In genomic region chr7:127392182-127392565, GRCh38 we compare ENCODE assay signal across 8 cellular contexts. TPM values are rescaled to one million over a fixed set of nuclear protein-coding genes. Genes with fewer than 3 reads are reported as not detected.
DNase-seq lines count a peak whose midpoint lies in the region; ATAC-seq and TF ChIP-seq lines count a peak whose summit lies in the region.

No MANE protein-coding gene starts in this region.

- dilution Hi-C loops in IMR-90 (cut with HindIII; ENCODE audit: low sequenced_read_pairs, unreplicated experiment), result no loop called here

- BruUV-seq in IMR-90 (replicated peaks; lab: Mats Ljungman, UMichigan), result no TSS peak

- POLR2A ChIA-PET in IMR-90 (lab: Charles Lee; ENCODE audit: unreplicated experiment), result no interaction called here

- peak overlapping the region; percentile 19; the same call in 1 of the 2 replicates for H3K4me2 ChIP-seq in IMR-90 (ENCODE audit: low read depth, low read length)

- in situ Hi-C loops in IMR-90 (cut with MboI; ENCODE audit: low sequenced_read_pairs), result no loop called here

- H3K27me3 Mint-ChIP-seq in central memory CD8-positive, alpha-beta T cell, result no peaks in the 10 kb centered on the region

- H4K20me1 ChIP-seq in IMR-90 (ENCODE audit: insufficient read depth, low read length), result peaks cover 4% of the 10 kb centered on the region; the same call in 1 of the 2 replicates

- peak overlapping the region; percentile 95 for H2AFZ ChIP-seq in IMR-90 (replicated peaks; ENCODE audit: low read length, poor library complexity)

- peaks cover 39% of the 10 kb centered on the region for H3K36me3 Mint-ChIP-seq in central memory CD8-positive, alpha-beta T cell (ENCODE audit: insufficient read depth)

- H3K36me3 ChIP-seq in IMR-90 (ENCODE audit: control insufficient read depth, insufficient read depth, low read length) (peaks cover 3% of the 10 kb centered on the region; the same call in 1 of the 2 replicates), WERI-Rb-1 (peaks cover 40% of the 10 kb centered on the region)

- H2BK15ac ChIP-seq in IMR-90 (ENCODE audit: low read depth, low read length), result no peak overlapping the region

- H3K9me1 ChIP-seq in IMR-90 (ENCODE audit: insufficient read depth, low read length), result 0 out of 2 replicates have a peak, but pooled peaks cover 3% of the 10 kb centered on the region

- no peak overlapping the region for H2BK20ac ChIP-seq in IMR-90 (ENCODE audit: low read depth, low read length)

- TF ChIP-seq CTCF in IMR-90 (conservative IDR thresholded peaks at IDR 0.05; ENCODE audit: low read depth, low read length) (no peak), WERI-Rb-1 (IDR thresholded peaks at IDR 0.05; ENCODE audit: low read depth, low read length) (no peak)

- H2BK120ac ChIP-seq in IMR-90 (ENCODE audit: low read depth, low read length), result no peak overlapping the region

- peak overlapping the region; percentile 85 for H3K14ac ChIP-seq in IMR-90 (replicated peaks; ENCODE audit: low read depth, low read length)

- WGBS in IMR-90 (ENCODE audit: extremely low coverage in 2 of 2, insufficient read length in 1 of 2), 2 experiments, result 1% methylated on average over 32 of the region's 48 CpGs; no CpG with 5 or more reads in 1 of the 2 experiments

- H3K18ac ChIP-seq in IMR-90 (ENCODE audit: low read depth, low read length), result no peak overlapping the region

- peak overlapping the region; percentile 81 for H3K9ac ChIP-seq in IMR-90 (ENCODE audit: low read depth, low read length)

- 0 out of 2 replicates have a peak overlapping the region, but pooled peaks have one; percentile 39 for H4K91ac ChIP-seq in IMR-90 (ENCODE audit: insufficient read depth, low read depth, low read length)

- H2AK9ac ChIP-seq in IMR-90 (replicated peaks; ENCODE audit: low read depth, low read length, poor library complexity), result peak overlapping the region; percentile 80

- H3K4me3 Mint-ChIP-seq in central memory CD8-positive, alpha-beta T cell, result peak overlapping the region; percentile 98

- peak overlapping the region; percentile 89 for H3K4me3 ChIP-seq in IMR-90 (ENCODE audit: insufficient read depth, low read depth, low read length)
- peak overlapping the region; percentile 81 for H3K4me3 ChIP-seq in WERI-Rb-1 (ENCODE audit: low read depth, low read length)

- no peak overlapping the region for H2AK5ac ChIP-seq in IMR-90 (ENCODE audit: low read depth, low read length)

- H4K5ac ChIP-seq in IMR-90 (ENCODE audit: low read depth, low read length), result no peak overlapping the region

- H3K79me1 ChIP-seq in IMR-90 (ENCODE audit: low read depth in 1 of 2, low read length in 2 of 2), result peaks cover 12 to 21% of the 10 kb centered on the region in 2 experiments

- H3K9me3 Mint-ChIP-seq in central memory CD8-positive, alpha-beta T cell, result no peaks in the 10 kb centered on the region

- 0 out of 2 replicates have a peak, but pooled peaks cover 2% of the 10 kb centered on the region for H3K4me1 ChIP-seq in IMR-90 (ENCODE audit: control insufficient read depth, insufficient read depth, low read length)

- CTCF ChIA-PET in IMR-90 (lab: Yijun Ruan, JAX), result interaction anchor here (0.7 kb wide), 1 partner anchor 51 kb away, joined by 3 read pairs; no protein-coding TSS in a partner anchor

- peak overlapping the region in 1 of 2 experiments; percentile 80; a peak in 1 of 4 replicates for H4K8ac ChIP-seq in IMR-90 (ENCODE audit: low read depth in 2 of 2, low read length in 2 of 2)

- H3K27ac ChIP-seq in IMR-90 (ENCODE audit: insufficient read depth, low read length) (peak overlapping the region; percentile 76), WERI-Rb-1 (peak overlapping the region; percentile 86), layer of hippocampus (ENCODE audit: low read depth, low read length) (peak overlapping the region; percentile 92)

- no peak for TF ChIP-seq RAD21 in IMR-90 (IDR thresholded peaks at IDR 0.05; ENCODE audit: low read length)

- H3K27ac Mint-ChIP-seq in central memory CD8-positive, alpha-beta T cell (ENCODE audit: low read depth), result peak overlapping the region; percentile 97

- peak; percentile 30 for ATAC-seq in GM19467 (IDR thresholded peaks at IDR 0.05; ENCODE audit: unreplicated experiment)
- ATAC-seq in IMR-90 (ENCODE audit: low read depth), result peak; percentile 63
- peak; percentile 70 for ATAC-seq in central memory CD8-positive, alpha-beta T cell (replicated peaks; ENCODE audit: extremely low read depth, poor library complexity, severe bottlenecking)

- DNase-seq in DMS153 (lab: John Stamatoyannopoulos, UW) (peak; percentile 7), IMR-90 (peak; percentile 55), WERI-Rb-1 (peak; percentile 53), OCI-M2 (lab: John Stamatoyannopoulos, UW; ENCODE audit: unreplicated experiment) (no peak)
- DNase-seq in central memory CD8-positive, alpha-beta T cell (ENCODE audit: low spot score in 2 of 2), result peak; percentile 52 to 56
- DNase-seq in stimulated activated CD4-positive, alpha-beta T cell treated with anti-CD3 and anti-CD28 coated beads, Interleukin-1b, Interleukin-23, amount 100 ng/mL, for 48 hours, result peak; percentile 77

- peak overlapping the region; percentile 18 for H2BK5ac ChIP-seq in IMR-90 (ENCODE audit: low read depth, low read length, poor library complexity, severe bottlenecking)

- peak overlapping the region; percentile 52 for H3K23ac ChIP-seq in IMR-90 (ENCODE audit: low read depth, low read length)

- intact Hi-C loops in IMR-90 (cut with micrococcal nuclease), result loop anchor here (5.0 kb wide), 2 partner anchors 45 to 195 kb away; partner anchors contain the start of genes ARF5 and GCC1

- peaks cover 49% of the 10 kb centered on the region for H3K4me1 Mint-ChIP-seq in central memory CD8-positive, alpha-beta T cell

- peak overlapping the region; percentile 69 for H3K4ac ChIP-seq in IMR-90 (ENCODE audit: low read depth, low read length)

- peak overlapping the region; percentile 58 for H3K56ac ChIP-seq in IMR-90 (ENCODE audit: extremely low read depth, insufficient read depth, low read length)

- H3K9me3 ChIP-seq in IMR-90 (ENCODE audit: control insufficient read depth, insufficient read depth, low read length) (no peaks in the 10 kb centered on the region), WERI-Rb-1 (ENCODE audit: severe bottlenecking) (no peaks in the 10 kb centered on the region)

- H3K27me3 ChIP-seq in IMR-90 (ENCODE audit: control insufficient read depth, insufficient read depth, low read length) (no peaks in the 10 kb centered on the region), WERI-Rb-1 (ENCODE audit: insufficient read depth, low read depth, severe bottlenecking) (no peaks in the 10 kb centered on the region), layer of hippocampus (ENCODE audit: control insufficient read depth, insufficient read depth, low read length) (no peaks in the 10 kb centered on the region)

- no peak for TF ChIP-seq POLR2A in IMR-90 (IDR thresholded peaks at IDR 0.05; ENCODE audit: low read depth, low read length)

TF ChIP-seq in IMR-90, 13 proteins besides CTCF, POLR2A, EP300 and RAD21:
- TF ChIP-seq BHLHE40 (IDR thresholded peaks at IDR 0.05; ENCODE audit: low read depth, low read length), result no peak
- no peak for TF ChIP-seq FOS (IDR thresholded peaks at IDR 0.05; ENCODE audit: low read depth, low read length)
- TF ChIP-seq MAFK (IDR thresholded peaks at IDR 0.05; ENCODE audit: low read depth, low read length), result no peak
- no peak for TF ChIP-seq RFX5 (IDR thresholded peaks at IDR 0.05; ENCODE audit: low read depth, low read length)
- TF ChIP-seq CEBPB (IDR thresholded peaks at IDR 0.05; ENCODE audit: low read depth, low read length), result no peak
- no peak for TF ChIP-seq NFE2L2 (IDR thresholded peaks at IDR 0.05; ENCODE audit: low read depth, low read length)
- no peak for TF ChIP-seq ELK1 (IDR thresholded peaks at IDR 0.05; ENCODE audit: borderline replicate concordance, low read depth, low read length)
- peak; percentile 90 for TF ChIP-seq CHD1 (IDR thresholded peaks at IDR 0.05; ENCODE audit: low read depth, low read length)
- TF ChIP-seq RCOR1 (IDR thresholded peaks at IDR 0.05; ENCODE audit: insufficient replicate concordance, low read length), result no peak
- TF ChIP-seq USF2 (IDR thresholded peaks at IDR 0.05; ENCODE audit: low read depth, low read length), result no peak
- no peak for TF ChIP-seq SMC3 (IDR thresholded peaks at IDR 0.05; ENCODE audit: low read depth, low read length)
- TF ChIP-seq MXI1 (IDR thresholded peaks at IDR 0.05; ENCODE audit: borderline replicate concordance, low read depth, low read length), result no peak
- peak; percentile 41; the same call in 1 of the 2 replicates for TF ChIP-seq MAZ (IDR thresholded peaks at IDR 0.05; ENCODE audit: borderline replicate concordance, low read depth, low read length)

RNA-seq across cellular contexts. Expression of gene ZNF800, which starts 0.3 kb away (rescaled TPM):
- 13.1 and 20.0 TPM in 2 replicates for total RNA-seq in IMR-90 (2012; rRNA removed)
- 6.9 TPM in 2 replicates for polyA plus RNA-seq in IMR-90 (2012; rRNA removed)
- polyA plus RNA-seq in IMR-90 (2012; cell fraction: cytosol; rRNA removed), result 3.5 and 4.1 TPM in 2 replicates
- polyA plus RNA-seq in IMR-90 (2012; cell fraction: nucleus; rRNA removed; ENCODE audit: low replicate concordance), result 18.9 and 19.0 TPM in 2 replicates
